1 cellular context compared by ENCODE assay signal in genomic region chr2:16774980-16775963, GRCh38.
TF ChIP-seq lines count a peak whose summit lies in the region.

No MANE protein-coding gene starts in this region.

TF ChIP-seq in HepG2, 621 proteins besides CTCF, POLR2A, EP300 and RAD21 (continued from another document):
- TF ChIP-seq ARID3A (IDR thresholded peaks at IDR 0.05; ENCODE audit: low read depth, low read length): peak; percentile 62
- TF ChIP-seq ZFY (CRISPR knock-in tag; IDR thresholded peaks at IDR 0.05): no peak
- no peak for TF ChIP-seq ZFP1 (CRISPR knock-in tag; IDR thresholded peaks at IDR 0.05)
- no peak for TF ChIP-seq FUBP1 (CRISPR knock-in tag; IDR thresholded peaks at IDR 0.05; ENCODE audit: borderline replicate concordance)
- no peak for TF ChIP-seq MEIS1 (CRISPR knock-in tag; IDR thresholded peaks at IDR 0.05; ENCODE audit: borderline replicate concordance)
- TF ChIP-seq ZKSCAN5 (CRISPR knock-in tag; IDR thresholded peaks at IDR 0.05): no peak
- TF ChIP-seq PAXIP1 (CRISPR knock-in tag; conservative IDR thresholded peaks at IDR 0.05): no peak
- TF ChIP-seq ZSCAN21 (CRISPR knock-in tag; IDR thresholded peaks at IDR 0.05; ENCODE audit: borderline replicate concordance): no peak
- no peak for TF ChIP-seq MED8 (CRISPR knock-in tag; IDR thresholded peaks at IDR 0.05; ENCODE audit: insufficient replicate concordance)
- no peak for TF ChIP-seq TP53 (CRISPR knock-in tag; conservative IDR thresholded peaks at IDR 0.05)
- peak; percentile 80 for TF ChIP-seq STAG1 (CRISPR knock-in tag; IDR thresholded peaks at IDR 0.05)
- TF ChIP-seq DR1 (CRISPR knock-in tag; IDR thresholded peaks at IDR 0.05): no peak
- TF ChIP-seq GTF3A (CRISPR knock-in tag; conservative IDR thresholded peaks at IDR 0.05): no peak
- TF ChIP-seq ZNF543 (CRISPR knock-in tag; IDR thresholded peaks at IDR 0.05): no peak
- TF ChIP-seq CENPX (CRISPR knock-in tag; IDR thresholded peaks at IDR 0.05): no peak
- no peak for TF ChIP-seq MED1 (CRISPR knock-in tag; IDR thresholded peaks at IDR 0.05)
- no peak for TF ChIP-seq HMGXB3 (CRISPR knock-in tag; IDR thresholded peaks at IDR 0.05; ENCODE audit: borderline replicate concordance)
- no peak for TF ChIP-seq ZNF512 (CRISPR knock-in tag; IDR thresholded peaks at IDR 0.05)
- TF ChIP-seq ZFYVE20 (CRISPR knock-in tag; IDR thresholded peaks at IDR 0.05; ENCODE audit: borderline replicate concordance, low read depth): no peak
- TF ChIP-seq IKZF1 (IDR thresholded peaks at IDR 0.05): no peak
- no peak for TF ChIP-seq CBX5 (CRISPR knock-in tag; IDR thresholded peaks at IDR 0.05; ENCODE audit: borderline replicate concordance)
- no peak for TF ChIP-seq PCBP2 (optimal IDR thresholded peaks at IDR 0.05; ENCODE audit: low read depth, low read length, poor library complexity, severe bottlenecking)
